In the genomic region with DNA sequence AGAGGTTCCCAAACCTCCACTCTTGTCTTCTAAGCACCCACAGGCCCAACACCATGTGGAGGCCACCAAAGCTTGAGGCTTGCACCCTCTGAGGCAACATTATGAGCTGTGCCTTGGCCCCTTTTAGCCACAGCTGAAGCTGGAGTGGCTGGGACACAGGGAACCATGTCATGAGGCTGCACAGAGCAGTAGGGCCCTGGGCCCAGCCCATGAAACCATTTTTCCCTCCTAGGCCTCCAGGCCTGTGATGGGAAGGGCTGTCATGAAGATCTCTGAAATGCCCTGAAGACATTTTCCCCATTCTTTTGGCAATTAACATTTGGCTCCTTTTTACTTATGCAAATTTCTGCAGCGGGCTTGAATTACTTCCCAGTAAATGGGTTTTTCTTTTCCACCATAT, we compare ENCODE assay signal across 43 cellular contexts. TPM values are rescaled to one million over a fixed set of nuclear protein-coding genes. Genes with fewer than 3 reads are reported as not detected.
"Had no signal": no experiment of that assay in that cellular context is flagged by ENCODE, and none has a peak within 500 bp of the region (broad histone marks: within the 10 kb centered on the region; RNA-seq: fewer than 3 reads in every experiment).

No MANE protein-coding gene starts in this region.

- ATAC-seq: activated naive CD4-positive, alpha-beta T cell treated with anti-CD3 and anti-CD28 coated beads, Interleukin-2, amount 50 U/mL, for 72 hours; activated naive CD8-positive, alpha-beta T cell treated with anti-CD3 and anti-CD28 coated beads, Interleukin-2, amount 50 U/mL, for 24 hours; activated T-cell treated with anti-CD3 and anti-CD28 coated beads, Interleukin-2, amount 50 U/mL, for 4 hours; activated T-cell treated with anti-CD3 and anti-CD28 coated beads, Interleukin-2, amount 50 U/mL, for 72 hours; activated T-helper 17 cell treated with anti-CD3 and anti-CD28 coated beads, Interleukin-2, amount 50 U/mL, for 72 hours; body of pancreas had no signal

- H3K9me3 ChIP-seq: body of pancreas had no signal

- H3K27ac ChIP-seq: adrenal gland, ascending aorta, body of pancreas, brain microvascular endothelial cell, breast epithelium, cardiac muscle cell had no signal

- FAIRE-seq: bronchial epithelial cell had no signal

- H3K27me3 Mint-ChIP-seq: activated naive CD4-positive, alpha-beta T cell treated with anti-CD3 and anti-CD28 coated beads, Interleukin-2, amount 10 ng/mL, durations not matched to agents 7 days and 5 days; activated naive CD4-positive, alpha-beta T cell treated with anti-CD3 and anti-CD28 coated beads, Interleukin-2, amount 50 U/mL, for 24 hours; activated naive CD8-positive, alpha-beta T cell; activated naive CD8-positive, alpha-beta T cell treated with anti-CD3 and anti-CD28 coated beads for 36 hours; activated naive CD8-positive, alpha-beta T cell treated with anti-CD3 and anti-CD28 coated beads, Interleukin-2, amount 10 ng/mL, durations not matched to agents 7 days and 5 days; activated naive CD8-positive, alpha-beta T cell treated with anti-CD3 and anti-CD28 coated beads, Interleukin-2, amount 50 U/mL, for 24 hours; activated T-helper 17 cell treated with anti-CD3 and anti-CD28 coated beads, Interleukin-2, amount 50 U/mL, for 72 hours; brain; central memory CD8-positive, alpha-beta T cell had no signal

- H3K27me3 ChIP-seq: adrenal gland, ascending aorta, body of pancreas, brain microvascular endothelial cell, cardiac muscle cell had no signal

- H3K36me3 ChIP-seq: adrenal gland, ascending aorta, brain microvascular endothelial cell, breast epithelium, cardiac muscle cell had no signal

- H3K36me3 Mint-ChIP-seq: activated naive CD4-positive, alpha-beta T cell treated with anti-CD3 and anti-CD28 coated beads, Interleukin-2, amount 10 ng/mL, durations not matched to agents 7 days and 5 days; activated naive CD4-positive, alpha-beta T cell treated with anti-CD3 and anti-CD28 coated beads, Interleukin-2, amount 50 U/mL, for 24 hours; activated naive CD4-positive, alpha-beta T cell treated with anti-CD3 and anti-CD28 coated beads, Interleukin-2, amount 50 U/mL, for 72 hours; activated naive CD8-positive, alpha-beta T cell; activated naive CD8-positive, alpha-beta T cell treated with anti-CD3 and anti-CD28 coated beads for 36 hours; activated naive CD8-positive, alpha-beta T cell treated with anti-CD3 and anti-CD28 coated beads, Interleukin-2, amount 10 ng/mL, durations not matched to agents 7 days and 5 days had no signal

- H3K4me3 Mint-ChIP-seq: activated naive CD4-positive, alpha-beta T cell treated with anti-CD3 and anti-CD28 coated beads for 36 hours; activated naive CD4-positive, alpha-beta T cell treated with anti-CD3 and anti-CD28 coated beads, Interleukin-2, amount 10 ng/mL, durations not matched to agents 7 days and 5 days; activated naive CD4-positive, alpha-beta T cell treated with anti-CD3 and anti-CD28 coated beads, Interleukin-2, amount 50 U/mL, for 24 hours; activated naive CD8-positive, alpha-beta T cell; activated naive CD8-positive, alpha-beta T cell treated with anti-CD3 and anti-CD28 coated beads for 36 hours; activated naive CD8-positive, alpha-beta T cell treated with anti-CD3 and anti-CD28 coated beads, Interleukin-2, amount 10 ng/mL, durations not matched to agents 7 days and 5 days; activated naive CD8-positive, alpha-beta T cell treated with anti-CD3 and anti-CD28 coated beads, Interleukin-2, amount 50 U/mL, for 24 hours; activated T-cell treated with anti-CD3 and anti-CD28 coated beads, Interleukin-2, amount 50 U/mL, for 24 hours; activated T-cell treated with anti-CD3 and anti-CD28 coated beads, Interleukin-2, amount 50 U/mL, for 4 hours; activated T-cell treated with anti-CD3 and anti-CD28 coated beads, Interleukin-2, amount 50 U/mL, for 72 hours; activated T-helper 1 cell treated with anti-CD3 and anti-CD28 coated beads, Interleukin-12 subunit alpha, Interleukin-12 subunit beta, Interleukin-2, Interleukin-4 antibody, amounts not matched to agents 30 ng/mL and 10 ng/mL and 1 ng/mL, durations not matched to agents 14 hours and 24 hours and 36 hours; activated T-helper 17 cell treated with anti-CD3 and anti-CD28 coated beads, Interleukin-2, amount 50 U/mL, for 72 hours; brain; central memory CD8-positive, alpha-beta T cell had no signal

- H3K27ac Mint-ChIP-seq: activated naive CD4-positive, alpha-beta T cell treated with anti-CD3 and anti-CD28 coated beads for 36 hours; activated naive CD4-positive, alpha-beta T cell treated with anti-CD3 and anti-CD28 coated beads, Interleukin-2, amount 10 ng/mL, durations not matched to agents 7 days and 5 days; activated naive CD4-positive, alpha-beta T cell treated with anti-CD3 and anti-CD28 coated beads, Interleukin-2, amount 50 U/mL, for 24 hours; activated naive CD4-positive, alpha-beta T cell treated with anti-CD3 and anti-CD28 coated beads, Interleukin-2, amount 50 U/mL, for 72 hours; activated naive CD8-positive, alpha-beta T cell; activated naive CD8-positive, alpha-beta T cell treated with anti-CD3 and anti-CD28 coated beads for 36 hours; activated naive CD8-positive, alpha-beta T cell treated with anti-CD3 and anti-CD28 coated beads, Interleukin-2, amount 10 ng/mL, durations not matched to agents 7 days and 5 days; activated naive CD8-positive, alpha-beta T cell treated with anti-CD3 and anti-CD28 coated beads, Interleukin-2, amount 50 U/mL, for 24 hours; activated T-cell treated with anti-CD3 and anti-CD28 coated beads, Interleukin-2, amount 50 U/mL, for 24 hours; activated T-cell treated with anti-CD3 and anti-CD28 coated beads, Interleukin-2, amount 50 U/mL, for 72 hours; activated T-helper 1 cell treated with anti-CD3 and anti-CD28 coated beads, Interleukin-12 subunit alpha, Interleukin-12 subunit beta, Interleukin-2, Interleukin-4 antibody, amounts not matched to agents 30 ng/mL and 10 ng/mL and 1 ng/mL, durations not matched to agents 14 hours and 24 hours and 36 hours; activated T-helper 17 cell treated with anti-CD3 and anti-CD28 coated beads, Interleukin-2, amount 50 U/mL, for 72 hours; activated T-helper 2 cell treated with anti-CD3 and anti-CD28 coated beads, Interferon-gamma antibody, Interleukin-2, Interleukin-4, amounts not matched to agents 10 μg/mL and 5 μg/mL and 100 μg/mL, durations not matched to agents 14 hours and 24 hours and 36 hours; brain had no signal

- H3K4me1 ChIP-seq: adrenal gland, ascending aorta, body of pancreas, breast epithelium had no signal

- DNase-seq: activated effector memory CD4-positive, alpha-beta T cell treated with anti-CD3 and anti-CD28 coated beads, Interleukin-2, amount 50 U/mL, for 16 hours; activated effector memory CD4-positive, alpha-beta T cell treated with Interleukin-2 at 50 U/mL for 16 hours; activated gamma-delta T cell; activated gamma-delta T cell treated with Interleukin-2 at 50 U/mL for 16 hours; activated naive CD4-positive, alpha-beta T cell; activated naive CD4-positive, alpha-beta T cell treated with anti-CD3 and anti-CD28 coated beads for 36 hours; activated naive CD4-positive, alpha-beta T cell treated with anti-CD3 and anti-CD28 coated beads, Interleukin-2, amount 10 ng/mL, durations not matched to agents 7 days and 5 days; activated naive CD4-positive, alpha-beta T cell treated with anti-CD3 and anti-CD28 coated beads, Interleukin-2, amount 50 U/mL, for 16 hours; activated naive CD4-positive, alpha-beta T cell treated with Interleukin-2 at 50 U/mL for 16 hours; activated naive CD8-positive, alpha-beta T cell treated with anti-CD3 and anti-CD28 coated beads for 36 hours; activated naive CD8-positive, alpha-beta T cell treated with anti-CD3 and anti-CD28 coated beads, Interleukin-2, amount 10 ng/mL, durations not matched to agents 7 days and 5 days; activated naive CD8-positive, alpha-beta T cell treated with anti-CD3 and anti-CD28 coated beads, Interleukin-2, amount 50 U/mL, for 24 hours; activated T-cell treated with anti-CD3 and anti-CD28 coated beads, Interleukin-2, amount 50 U/mL, for 24 hours; activated T-cell treated with anti-CD3 and anti-CD28 coated beads, Interleukin-2, amount 50 U/mL, for 4 hours; activated T-cell treated with anti-CD3 and anti-CD28 coated beads, Interleukin-2, amount 50 U/mL, for 48 hours; activated T-cell treated with anti-CD3 and anti-CD28 coated beads, Interleukin-2, amount 50 U/mL, for 72 hours; adrenal gland; amniotic stem cell; amygdala; anterior cingulate cortex; aorta; body of pancreas; brain microvascular endothelial cell; caudate nucleus; central memory CD4-positive, alpha-beta T cell; cerebellar nuclear complex had no signal

- H3K4me1 Mint-ChIP-seq: activated naive CD4-positive, alpha-beta T cell treated with anti-CD3 and anti-CD28 coated beads, Interleukin-2, amount 10 ng/mL, durations not matched to agents 7 days and 5 days; activated naive CD4-positive, alpha-beta T cell treated with anti-CD3 and anti-CD28 coated beads, Interleukin-2, amount 50 U/mL, for 24 hours; activated naive CD8-positive, alpha-beta T cell treated with anti-CD3 and anti-CD28 coated beads for 36 hours; activated naive CD8-positive, alpha-beta T cell treated with anti-CD3 and anti-CD28 coated beads, Interleukin-2, amount 10 ng/mL, durations not matched to agents 7 days and 5 days; activated naive CD8-positive, alpha-beta T cell treated with anti-CD3 and anti-CD28 coated beads, Interleukin-2, amount 50 U/mL, for 24 hours; activated T-helper 17 cell treated with anti-CD3 and anti-CD28 coated beads, Interleukin-2, amount 50 U/mL, for 72 hours; central memory CD8-positive, alpha-beta T cell had no signal

- H3K4me3 ChIP-seq: adrenal gland, ascending aorta, body of pancreas, breast epithelium, cardiac muscle cell had no signal

RNA-seq across cellular contexts. Expression of a gene that starts 14.8 kb away (rescaled TPM):
- total RNA-seq: activated naive CD4-positive, alpha-beta T cell treated with anti-CD3 and anti-CD28 coated beads for 36 hours; activated naive CD4-positive, alpha-beta T cell treated with anti-CD3 and anti-CD28 coated beads, Interleukin-2, amount 50 U/mL, for 72 hours; activated naive CD8-positive, alpha-beta T cell treated with anti-CD3 and anti-CD28 coated beads for 36 hours; activated naive CD8-positive, alpha-beta T cell treated with anti-CD3 and anti-CD28 coated beads, Interleukin-2, amount 10 ng/mL, durations not matched to agents 7 days and 5 days; activated T-cell treated with anti-CD3 and anti-CD28 coated beads, Interleukin-2, amount 50 U/mL, for 4 hours; activated T-cell treated with anti-CD3 and anti-CD28 coated beads, Interleukin-2, amount 50 U/mL, for 72 hours; activated T-helper 1 cell treated with anti-CD3 and anti-CD28 coated beads, Interleukin-12 subunit alpha, Interleukin-12 subunit beta, Interleukin-2, Interleukin-4 antibody, amounts not matched to agents 30 ng/mL and 10 ng/mL and 1 ng/mL, durations not matched to agents 14 hours and 24 hours and 36 hours; activated T-helper 17 cell treated with anti-CD3 and anti-CD28 coated beads, Interleukin-2, amount 50 U/mL, for 72 hours; activated T-helper 2 cell treated with anti-CD3 and anti-CD28 coated beads, Interferon-gamma antibody, Interleukin-2, Interleukin-4, amounts not matched to agents 10 μg/mL and 5 μg/mL and 100 μg/mL, durations not matched to agents 14 hours and 24 hours and 36 hours; adrenal gland; aorta; ascending aorta; astrocyte; body of pancreas; breast epithelium; bronchial epithelial cell; cardiac muscle cell; cardiac septum; cerebellum; chondrocyte had no signal
- polyA plus RNA-seq: adipose tissue, adrenal gland, aorta, cardiac muscle cell had no signal

RNA-seq across cellular contexts. Expression of a gene that starts 29.9 kb away (rescaled TPM):
- total RNA-seq: activated naive CD4-positive, alpha-beta T cell treated with anti-CD3 and anti-CD28 coated beads for 36 hours; activated naive CD4-positive, alpha-beta T cell treated with anti-CD3 and anti-CD28 coated beads, Interleukin-2, amount 50 U/mL, for 72 hours; activated naive CD8-positive, alpha-beta T cell treated with anti-CD3 and anti-CD28 coated beads for 36 hours; activated naive CD8-positive, alpha-beta T cell treated with anti-CD3 and anti-CD28 coated beads, Interleukin-2, amount 10 ng/mL, durations not matched to agents 7 days and 5 days; activated T-cell treated with anti-CD3 and anti-CD28 coated beads, Interleukin-2, amount 50 U/mL, for 72 hours; activated T-helper 1 cell treated with anti-CD3 and anti-CD28 coated beads, Interleukin-12 subunit alpha, Interleukin-12 subunit beta, Interleukin-2, Interleukin-4 antibody, amounts not matched to agents 30 ng/mL and 10 ng/mL and 1 ng/mL, durations not matched to agents 14 hours and 24 hours and 36 hours; activated T-helper 17 cell treated with anti-CD3 and anti-CD28 coated beads, Interleukin-2, amount 50 U/mL, for 72 hours; activated T-helper 2 cell treated with anti-CD3 and anti-CD28 coated beads, Interferon-gamma antibody, Interleukin-2, Interleukin-4, amounts not matched to agents 10 μg/mL and 5 μg/mL and 100 μg/mL, durations not matched to agents 14 hours and 24 hours and 36 hours had no signal
